ENCODE assay signal across 15 cellular contexts in the genomic region with DNA sequence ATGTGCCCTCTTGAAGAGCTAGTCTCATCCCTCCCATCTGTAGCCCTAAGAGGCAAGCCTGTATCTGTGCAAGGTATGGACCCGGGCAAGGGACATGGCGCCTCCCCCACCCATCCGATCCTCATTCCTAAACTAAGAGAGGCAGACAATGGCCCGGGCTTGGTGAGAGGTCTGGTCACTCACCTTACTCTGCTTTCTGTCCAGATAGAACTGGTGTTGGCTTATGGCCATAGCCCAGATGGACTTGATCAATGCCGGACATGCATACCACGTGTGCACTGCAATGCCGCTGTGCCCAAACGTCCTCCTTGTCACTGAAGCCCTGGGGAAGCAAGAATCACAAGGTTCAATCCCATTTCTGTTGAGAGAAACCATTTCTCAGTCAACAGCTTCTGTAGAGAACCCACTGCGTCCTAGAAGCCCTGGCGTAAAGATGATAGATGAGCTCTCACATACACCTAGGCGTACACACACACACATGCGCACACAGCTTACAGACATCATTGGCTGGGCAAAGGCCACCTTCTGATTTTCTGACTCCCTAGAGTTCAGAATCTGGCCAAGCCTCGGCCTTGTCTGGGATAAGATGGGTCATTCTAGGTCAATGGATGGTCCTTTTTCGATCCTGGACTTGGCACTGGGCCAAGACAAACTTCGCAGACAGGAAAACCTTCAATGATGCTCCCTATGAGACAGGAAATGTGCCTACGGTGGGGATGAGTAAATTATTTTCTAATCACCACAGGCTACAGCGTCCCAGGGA.
A peak's percentile ranks its signal among the peaks of the same experiment; 100 is the strongest.
DNase-seq lines count a peak whose midpoint lies in the region; ATAC-seq and TF ChIP-seq lines count a peak whose summit lies in the region.
"Had no signal": no experiment of that assay in that cellular context is flagged by ENCODE, and none has a peak within 500 bp of the region (broad histone marks: within the 10 kb centered on the region; RNA-seq: fewer than 3 reads in every experiment).

No MANE protein-coding gene starts in this region.

- H3K36me3 ChIP-seq in DND-41 (ENCODE audit: insufficient read depth, low read length) (peaks cover 51% of the 10 kb centered on the region), KOPT-K1 (ENCODE audit: insufficient read depth, low read length) (no peaks in the 10 kb centered on the region; the same call in 1 of the 2 replicates)

- H3K27ac Mint-ChIP-seq in chondrocyte (ENCODE audit: unreplicated experiment): peak overlapping the region; percentile 27
- no peak overlapping the region for H3K27ac Mint-ChIP-seq in activated naive CD8-positive, alpha-beta T cell treated with anti-CD3 and anti-CD28 coated beads for 36 hours

- peaks cover 44% of the 10 kb centered on the region for H3K4me1 Mint-ChIP-seq in chondrocyte (ENCODE audit: low read depth)
- H3K4me1 Mint-ChIP-seq in activated naive CD8-positive, alpha-beta T cell treated with anti-CD3 and anti-CD28 coated beads for 36 hours: peaks cover under 1% of the 10 kb centered on the region

- H3K27ac ChIP-seq in DND-41 (ENCODE audit: low read length) (peak overlapping the region; percentile 94), KOPT-K1 (ENCODE audit: low read depth, low read length, poor library complexity, severe bottlenecking) (peak overlapping the region; percentile 90)
- H3K27ac ChIP-seq: esophagus muscularis mucosa had no signal

- H3K79me2 ChIP-seq in DND-41 (ENCODE audit: insufficient read depth, low read length): peaks cover 66% of the 10 kb centered on the region

- peaks cover 72% of the 10 kb centered on the region for H3K4me1 ChIP-seq in DND-41 (ENCODE audit: insufficient read depth, low read length)

- no peak for DNase-seq in DND-41
- no peak for DNase-seq in chondrocyte (ENCODE audit: low spot score)
- peak; percentile 50 for DNase-seq in mucosa of gallbladder (ENCODE audit: low spot score)
- no peak for DNase-seq in activated naive CD8-positive, alpha-beta T cell treated with anti-CD3 and anti-CD28 coated beads for 36 hours
- DNase-seq: activated CD4-positive, alpha-beta T cell treated with anti-CD3 and anti-CD28 coated beads, Interleukin-2, amount 50 U/mL, for 1 hour; activated gamma-delta T cell; NCI-H2029; NCI-H446 treated with DMSO at 0.1 percent for 48 hours; nucleus accumbens; SHP77; T-helper 1 cell had no signal

- peak overlapping the region in 1 of 2 experiments; percentile 29; a peak in 2 of 4 replicates for H3K4me3 ChIP-seq in DND-41 (ENCODE audit: low read depth in 1 of 2, low read length in 2 of 2)
- H3K4me3 ChIP-seq: esophagus muscularis mucosa had no signal

- H3K9ac ChIP-seq in DND-41 (ENCODE audit: low read depth, low read length): peak overlapping the region; percentile 61

- H2AFZ ChIP-seq in DND-41 (ENCODE audit: low read depth, low read length): peak overlapping the region; percentile 52

- no peaks in the 10 kb centered on the region for H3K27me3 ChIP-seq in DND-41 (ENCODE audit: insufficient read depth, low read length, poor library complexity)
- H3K27me3 ChIP-seq: esophagus muscularis mucosa had no signal

- H3K4me3 Mint-ChIP-seq in chondrocyte (ENCODE audit: unreplicated experiment): no peak overlapping the region
- H3K4me3 Mint-ChIP-seq in activated naive CD8-positive, alpha-beta T cell treated with anti-CD3 and anti-CD28 coated beads for 36 hours: no peak overlapping the region

- ATAC-seq in DND-41 (ENCODE audit: insufficient read depth, low read depth): 0 out of 3 replicates have a peak, but pooled peaks have one; percentile 3
- ATAC-seq in HG02973 (IDR thresholded peaks at IDR 0.05; ENCODE audit: unreplicated experiment): no peak
- no peak for ATAC-seq in HG02610 (IDR thresholded peaks at IDR 0.05; ENCODE audit: unreplicated experiment)

- H3K9me3 Mint-ChIP-seq in chondrocyte (ENCODE audit: low read depth): no peaks in the 10 kb centered on the region
- H3K9me3 Mint-ChIP-seq in activated naive CD8-positive, alpha-beta T cell treated with anti-CD3 and anti-CD28 coated beads for 36 hours: no peaks in the 10 kb centered on the region

- peaks cover 48% of the 10 kb centered on the region for H3K36me3 Mint-ChIP-seq in chondrocyte (ENCODE audit: low read depth)
- no peaks in the 10 kb centered on the region for H3K36me3 Mint-ChIP-seq in activated naive CD8-positive, alpha-beta T cell treated with anti-CD3 and anti-CD28 coated beads for 36 hours

- H3K9me3 ChIP-seq in DND-41 (ENCODE audit: insufficient read depth, low read length, severe bottlenecking) (no peaks in the 10 kb centered on the region), KOPT-K1 (ENCODE audit: insufficient read depth, low read length, poor library complexity, severe bottlenecking) (no peaks in the 10 kb centered on the region)
- H3K9me3 ChIP-seq: esophagus muscularis mucosa had no signal

- no peak for TF ChIP-seq CTCF in DND-41 (IDR thresholded peaks at IDR 0.05; ENCODE audit: borderline replicate concordance, extremely low read depth, low read length, poor library complexity, severe bottlenecking)
- TF ChIP-seq CTCF in chondrocyte (IDR thresholded peaks at IDR 0.05): no peak

- H3K4me2 ChIP-seq in DND-41 (ENCODE audit: insufficient read depth, low read length): peak overlapping the region; percentile 80

- no peaks in the 10 kb centered on the region for H3K27me3 Mint-ChIP-seq in chondrocyte (ENCODE audit: low read depth)
- H3K27me3 Mint-ChIP-seq in activated naive CD8-positive, alpha-beta T cell treated with anti-CD3 and anti-CD28 coated beads for 36 hours: peaks cover 33% of the 10 kb centered on the region

- no peaks in the 10 kb centered on the region for H4K20me1 ChIP-seq in DND-41 (ENCODE audit: insufficient read depth, low read length)
